Comparison of ENCODE assay signal across 8 cellular contexts in the genomic region with DNA sequence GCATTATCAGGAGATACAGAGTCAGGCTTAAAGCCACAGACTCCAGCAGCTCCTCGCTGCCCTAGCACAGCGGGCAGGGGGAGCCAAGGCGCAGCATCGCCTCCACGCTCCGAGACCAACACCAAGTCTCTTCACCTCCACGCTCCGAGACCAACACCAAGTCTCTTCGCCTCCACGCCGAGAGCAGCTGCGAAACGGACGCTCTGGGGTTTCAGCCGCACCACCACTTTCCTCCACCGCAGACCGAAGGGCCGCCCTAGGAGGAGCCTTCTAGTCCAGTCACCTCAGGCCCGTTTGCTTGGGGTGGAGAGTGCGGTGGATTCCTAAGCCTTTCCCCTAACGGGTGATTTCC. TPM values are rescaled to one million over a fixed set of nuclear protein-coding genes. Genes with fewer than 3 reads are reported as not detected.
DNase-seq lines count a peak whose midpoint lies in the region; ATAC-seq, FAIRE-seq and TF ChIP-seq lines count a peak whose summit lies in the region.

No MANE protein-coding gene starts in this region.

- H3K27me3 ChIP-seq in MM.1S (replicated peaks; ENCODE audit: insufficient read depth, low read length), result peaks cover 27% of the 10 kb centered on the region
- peaks cover 0 to 2% of the 10 kb centered on the region in 2 experiments for H3K27me3 ChIP-seq in mesenchymal stem cell (ENCODE audit: control insufficient read depth in 1 of 2, insufficient read depth in 1 of 2, low read length in 2 of 2)

- peak overlapping the region; percentile 60 for H2BK15ac ChIP-seq in mesenchymal stem cell (ENCODE audit: low read depth, poor library complexity, severe bottlenecking)

- peak overlapping the region; percentile 79 for H3K4me3 Mint-ChIP-seq in activated CD8-positive, alpha-beta T cell treated with anti-CD3 and anti-CD28 coated beads for 36 hours
- H3K4me3 Mint-ChIP-seq in endothelial cell (ENCODE audit: unreplicated experiment), result peak overlapping the region; percentile 96
- H3K4me3 Mint-ChIP-seq in stimulated activated naive B cell treated with anti-CD40 and anti-IgM and Interleukin-4, amounts not matched to agents 10 μg/mL and 1 μg/mL and 100 μg/mL, for 72 hours, result peak overlapping the region; percentile 92 to 94

- H3K9ac ChIP-seq in MM.1S (ENCODE audit: low read length) (peak overlapping the region; percentile 64; the same call in 1 of the 2 replicates), mesenchymal stem cell (ENCODE audit: low read length) (peak overlapping the region; percentile 91)

- no peak overlapping the region for H2AK5ac ChIP-seq in mesenchymal stem cell (ENCODE audit: low read length, severe bottlenecking)

- H2AFZ ChIP-seq in MM.1S (ENCODE audit: low read length), result peak overlapping the region; percentile 89
- H2AFZ ChIP-seq in mesenchymal stem cell (ENCODE audit: low read depth, low read length), result peak overlapping the region; percentile 76

- H3K4me2 ChIP-seq in MM.1S (ENCODE audit: low read depth, low read length) (peak overlapping the region; percentile 94), mesenchymal stem cell (ENCODE audit: low read length, poor library complexity, severe bottlenecking) (peak overlapping the region; percentile 93)

- H3F3A ChIP-seq in MM.1S (ENCODE audit: insufficient read depth, low read length), result peaks cover 18% of the 10 kb centered on the region; the same call in 1 of the 2 replicates

- DNase-seq in NCI-H2081 (lab: John Stamatoyannopoulos, UW) (peak; percentile 32 to 60), NCI-H2081 treated with DMSO at 0.1 percent for 48 hours (lab: John Stamatoyannopoulos, UW) (no peak), H54 (ENCODE audit: insufficient read length, low spot score) (peak; percentile 36), MM.1S (peak; percentile 60), endothelial cell (ENCODE audit: low spot score) (peak; percentile 40), mesenchymal stem cell (peak; percentile 82)
- peak; percentile 35 for DNase-seq in activated CD8-positive, alpha-beta T cell treated with anti-CD3 and anti-CD28 coated beads for 36 hours
- no peak for DNase-seq in stimulated activated naive B cell treated with anti-CD40 and anti-IgM and Interleukin-4, amounts not matched to agents 10 μg/mL and 1 μg/mL and 100 μg/mL, for 72 hours

- H3K4me3 ChIP-seq in MM.1S (ENCODE audit: low read length) (peak overlapping the region; percentile 88), mesenchymal stem cell (ENCODE audit: insufficient read depth in 1 of 2, low read depth in 1 of 2, low read length in 2 of 2) (peak overlapping the region; percentile 91 to 94)

- peak overlapping the region; percentile 78 for H4K8ac ChIP-seq in mesenchymal stem cell (ENCODE audit: low read length)

- H3K79me1 ChIP-seq in mesenchymal stem cell (replicated peaks; ENCODE audit: low read length, poor library complexity, severe bottlenecking), result peaks cover 10% of the 10 kb centered on the region

- no peak for TF ChIP-seq POLR2A in H54 (IDR thresholded peaks at IDR 0.05; ENCODE audit: low read depth, low read length)

- H3K27me3 Mint-ChIP-seq in activated CD8-positive, alpha-beta T cell treated with anti-CD3 and anti-CD28 coated beads for 36 hours, result peaks cover 25% of the 10 kb centered on the region
- H3K27me3 Mint-ChIP-seq in endothelial cell (ENCODE audit: unreplicated experiment), result no peaks in the 10 kb centered on the region
- H3K27me3 Mint-ChIP-seq in stimulated activated naive B cell treated with anti-CD40 and anti-IgM and Interleukin-4, amounts not matched to agents 10 μg/mL and 1 μg/mL and 100 μg/mL, for 72 hours, result peaks cover 14 to 29% of the 10 kb centered on the region in 2 donors

- H3K4ac ChIP-seq in mesenchymal stem cell (ENCODE audit: low read depth in 1 of 2, low read length in 2 of 2), result peak overlapping the region; percentile 10 to 77

- TF ChIP-seq CTCF in MM.1S (IDR thresholded peaks at IDR 0.05; ENCODE audit: low read length) (no peak), endothelial cell (IDR thresholded peaks at IDR 0.05; ENCODE audit: unreplicated experiment) (no peak)
- no peak for TF ChIP-seq CTCF in activated CD8-positive, alpha-beta T cell treated with anti-CD3 and anti-CD28 coated beads for 36 hours (IDR thresholded peaks at IDR 0.05)

- H3K27ac Mint-ChIP-seq in activated CD8-positive, alpha-beta T cell treated with anti-CD3 and anti-CD28 coated beads for 36 hours, result no peak overlapping the region
- peak overlapping the region; percentile 37 for H3K27ac Mint-ChIP-seq in endothelial cell (ENCODE audit: unreplicated experiment)
- peak overlapping the region; percentile 92 for H3K27ac Mint-ChIP-seq in stimulated activated naive B cell treated with anti-CD40 and anti-IgM and Interleukin-4, amounts not matched to agents 10 μg/mL and 1 μg/mL and 100 μg/mL, for 72 hours

- peak overlapping the region in 1 of 2 experiments; percentile 88 for H3K14ac ChIP-seq in mesenchymal stem cell (ENCODE audit: low read length in 2 of 2)

- no peaks in the 10 kb centered on the region for H3K79me2 ChIP-seq in MM.1S (ENCODE audit: low read length)

- H2BK120ac ChIP-seq in mesenchymal stem cell (ENCODE audit: low read depth, low read length), result peak overlapping the region; percentile 78

- no peaks in the 10 kb centered on the region for H3K9me2 ChIP-seq in MM.1S (replicated peaks; ENCODE audit: insufficient read depth, low read length)

- H2BK5ac ChIP-seq in mesenchymal stem cell (ENCODE audit: low read depth, low read length, poor library complexity, severe bottlenecking), result no peak overlapping the region

- no peaks in the 10 kb centered on the region for H3K9me3 ChIP-seq in MM.1S (replicated peaks; ENCODE audit: insufficient read depth, low read length)
- no peaks in the 10 kb centered on the region for H3K9me3 ChIP-seq in mesenchymal stem cell (ENCODE audit: control insufficient read depth, low read length)

- H2BK12ac ChIP-seq in mesenchymal stem cell (ENCODE audit: low read length in 2 of 2), result peak overlapping the region in 1 of 2 experiments; percentile 34

- FAIRE-seq in H54 (lab: Jason Lieb, UNC), result no peak

- ATAC-seq in activated CD8-positive, alpha-beta T cell treated with anti-CD3 and anti-CD28 coated beads for 36 hours, result peak; percentile 33
- ATAC-seq in stimulated activated naive B cell treated with anti-CD40 and anti-IgM and Interleukin-4, amounts not matched to agents 10 μg/mL and 1 μg/mL and 100 μg/mL, for 72 hours (replicated peaks), result peak; percentile 63 to 74

- POLR2A ChIA-PET in activated CD8-positive, alpha-beta T cell treated with anti-CD3 and anti-CD28 coated beads for 36 hours (lab: Charles Lee), result interaction anchor here (1.2 to 1.3 kb wide), 2 partner anchors 10 kb away, joined by 3 to 5 read pairs; no protein-coding TSS in a partner anchor

- WGBS in mesenchymal stem cell, result 0% methylated on average over 19 of the region's 21 CpGs

- H3K4me1 ChIP-seq in MM.1S (ENCODE audit: low read length), result peaks cover 22% of the 10 kb centered on the region
- no peaks in the 10 kb centered on the region for H3K4me1 ChIP-seq in mesenchymal stem cell (ENCODE audit: control insufficient read depth, insufficient read depth, low read depth, low read length)

- peak overlapping the region; percentile 90 to 96 for H3K18ac ChIP-seq in mesenchymal stem cell (ENCODE audit: low read depth in 1 of 2, low read length in 2 of 2)

- no peaks in the 10 kb centered on the region for H3K9me3 Mint-ChIP-seq in activated CD8-positive, alpha-beta T cell treated with anti-CD3 and anti-CD28 coated beads for 36 hours
- H3K9me3 Mint-ChIP-seq in endothelial cell (ENCODE audit: unreplicated experiment), result no peaks in the 10 kb centered on the region
- no peaks in the 10 kb centered on the region for H3K9me3 Mint-ChIP-seq in stimulated activated naive B cell treated with anti-CD40 and anti-IgM and Interleukin-4, amounts not matched to agents 10 μg/mL and 1 μg/mL and 100 μg/mL, for 72 hours

- no peaks in the 10 kb centered on the region for H3K36me3 ChIP-seq in MM.1S (replicated peaks; ENCODE audit: insufficient read depth, low read length)
- no peaks in the 10 kb centered on the region for H3K36me3 ChIP-seq in mesenchymal stem cell (ENCODE audit: control insufficient read depth in 1 of 2, insufficient read depth in 2 of 2, low read depth in 1 of 2, low read length in 2 of 2)

- CTCF ChIA-PET in activated CD8-positive, alpha-beta T cell treated with anti-CD3 and anti-CD28 coated beads for 36 hours (lab: Charles Lee), result interaction anchor here (1.0 to 5.7 kb wide), 4 partner anchors 8 to 635 kb away, joined by 3 to 23 read pairs (median 4); no protein-coding TSS in a partner anchor

- intact Hi-C loops in activated CD8-positive, alpha-beta T cell treated with anti-CD3 and anti-CD28 coated beads for 36 hours (cut with micrococcal nuclease), result no loop called here

- no peak overlapping the region for H3K27ac ChIP-seq in MM.1S (ENCODE audit: low read length)
- H3K27ac ChIP-seq in mesenchymal stem cell (ENCODE audit: low read length, poor library complexity, severe bottlenecking), result peak overlapping the region; percentile 72

- no peaks in the 10 kb centered on the region for H3K36me3 Mint-ChIP-seq in activated CD8-positive, alpha-beta T cell treated with anti-CD3 and anti-CD28 coated beads for 36 hours (ENCODE audit: low read depth)
- no peaks in the 10 kb centered on the region for H3K36me3 Mint-ChIP-seq in endothelial cell (ENCODE audit: low read depth, unreplicated experiment)
- no peaks in the 10 kb centered on the region for H3K36me3 Mint-ChIP-seq in stimulated activated naive B cell treated with anti-CD40 and anti-IgM and Interleukin-4, amounts not matched to agents 10 μg/mL and 1 μg/mL and 100 μg/mL, for 72 hours

- H3K4me1 Mint-ChIP-seq in activated CD8-positive, alpha-beta T cell treated with anti-CD3 and anti-CD28 coated beads for 36 hours (ENCODE audit: low read depth), result peaks cover 20% of the 10 kb centered on the region
- H3K4me1 Mint-ChIP-seq in endothelial cell (ENCODE audit: unreplicated experiment), result peaks cover 17% of the 10 kb centered on the region
- H3K4me1 Mint-ChIP-seq in stimulated activated naive B cell treated with anti-CD40 and anti-IgM and Interleukin-4, amounts not matched to agents 10 μg/mL and 1 μg/mL and 100 μg/mL, for 72 hours, result peaks cover 25 to 38% of the 10 kb centered on the region in 2 donors

- peak overlapping the region; percentile 72 for H4K91ac ChIP-seq in mesenchymal stem cell (ENCODE audit: low read length)

- H3K23ac ChIP-seq in mesenchymal stem cell (ENCODE audit: low read length in 2 of 2), result no peak overlapping the region

- no peaks in the 10 kb centered on the region for H4K20me1 ChIP-seq in MM.1S (ENCODE audit: insufficient read depth, low read length)

RNA-seq across cellular contexts. Expression of a gene that starts 0.7 kb away (rescaled TPM):
- total RNA-seq in activated CD8-positive, alpha-beta T cell treated with anti-CD3 and anti-CD28 coated beads for 36 hours, result 1 to 10 TPM; 4.2 to 4.8 TPM
- 33.1 TPM for total RNA-seq in endothelial cell (ENCODE audit: unreplicated experiment)
- 15.0 TPM for polyA plus RNA-seq in mesenchymal stem cell (2013, experiment 1 of 2)
- 15.3 TPM for polyA plus RNA-seq in mesenchymal stem cell (2013, experiment 2 of 2)

RNA-seq across cellular contexts. Expression of a gene that starts 59.4 kb away (rescaled TPM):
- total RNA-seq in activated CD8-positive, alpha-beta T cell treated with anti-CD3 and anti-CD28 coated beads for 36 hours, result not detected
- 37.0 TPM for total RNA-seq in endothelial cell (ENCODE audit: unreplicated experiment)
- 0.01 TPM for polyA plus RNA-seq in mesenchymal stem cell (2013, experiment 1 of 2)
- polyA plus RNA-seq in mesenchymal stem cell (2013, experiment 2 of 2), result 0.03 TPM

Comparison
In these comparisons a context has a peak if more than half of its experiments do, and no peak if none do; other contexts are left out.
1. DNase-seq: peak in NCI-H2081 (2 of 2), H54 (single experiment), MM.1S (single experiment), activated CD8-positive, alpha-beta T cell treated with anti-CD3 and anti-CD28 coated beads for 36 hours (single experiment), endothelial cell (single experiment) and mesenchymal stem cell (single experiment); none in NCI-H2081 treated with DMSO at 0.1 percent for 48 hours (single experiment) and stimulated activated naive B cell treated with anti-CD40 and anti-IgM and Interleukin-4, amounts not matched to agents 10 μg/mL and 1 μg/mL and 100 μg/mL, for 72 hours (single experiment).
2. RNA of a gene that starts 59.4 kb away (total RNA-seq): 37.0 TPM in endothelial cell (single experiment); not detected in activated CD8-positive, alpha-beta T cell treated with anti-CD3 and anti-CD28 coated beads for 36 hours; every median in the first group is over 10 times any median in the second.
3. Peak in every context shown above with its lines, with median percentiles within 50 percentile points of each other: H3K4me3 Mint-ChIP-seq.